Comparison of ENCODE assay signal across 1 cellular context in the genomic region with DNA sequence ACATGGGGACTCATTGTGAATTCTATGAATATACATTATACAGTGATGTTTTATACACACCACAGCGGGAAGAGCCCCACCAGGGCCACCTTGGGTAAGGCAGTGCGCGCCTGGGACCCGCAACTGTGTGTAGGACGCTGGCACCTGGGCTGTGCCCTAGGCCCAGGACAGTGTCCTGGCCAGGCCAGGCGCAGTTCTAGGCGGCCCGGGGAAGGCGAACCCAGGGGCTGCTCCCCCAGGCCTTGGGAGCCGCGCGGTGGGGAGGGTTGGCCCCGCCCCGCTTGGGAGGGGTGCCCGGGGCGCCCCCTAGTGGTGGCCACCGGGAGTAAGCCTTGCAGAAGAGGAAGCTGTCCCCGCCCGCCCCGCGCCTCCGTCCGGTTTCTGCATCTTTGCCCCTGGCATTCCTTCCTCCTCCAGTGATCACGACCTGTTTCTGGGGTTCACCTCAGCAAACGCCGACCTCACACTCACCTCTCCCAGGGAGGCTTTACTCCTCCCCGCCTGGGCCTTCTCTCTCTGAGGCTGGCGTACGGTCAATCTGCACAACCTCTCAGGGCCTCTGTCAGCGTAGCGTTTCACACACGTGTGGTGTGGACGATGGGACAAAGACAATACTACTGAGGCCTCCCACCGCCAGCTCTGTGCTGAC.
TF ChIP-seq lines count a peak whose summit lies in the region.

No MANE protein-coding gene starts in this region.

TF ChIP-seq in H1, 55 proteins besides CTCF, POLR2A, EP300 and RAD21:
- no peak for TF ChIP-seq SIN3A (conservative IDR thresholded peaks at IDR 0.05 in 1 of 2, IDR thresholded peaks at IDR 0.05 in 1 of 2; ENCODE audit: low read depth in 1 of 2, low read length in 2 of 2)
- TF ChIP-seq GABPA (IDR thresholded peaks at IDR 0.05; ENCODE audit: borderline replicate concordance, insufficient read depth, low read length), result peak; percentile 80; the same call in 1 of the 2 replicates
- TF ChIP-seq TAF1 (IDR thresholded peaks at IDR 0.05; ENCODE audit: low read depth, low read length), result peak; percentile 52; the same call in 1 of the 2 replicates
- no peak for TF ChIP-seq SIRT6 (IDR thresholded peaks at IDR 0.05; ENCODE audit: low read length)
- TF ChIP-seq PHF8 (conservative IDR thresholded peaks at IDR 0.05; ENCODE audit: low read depth, low read length), result no peak
- TF ChIP-seq YY1 (IDR thresholded peaks at IDR 0.05; ENCODE audit: low read depth, low read length), result peak; percentile 64; the same call in 1 of the 2 replicates
- peak; percentile 43; the same call in 1 of the 2 replicates for TF ChIP-seq TBP (IDR thresholded peaks at IDR 0.05; ENCODE audit: low read depth, low read length)
- peak; percentile 35; the same call in 1 of the 2 replicates for TF ChIP-seq TEAD4 (IDR thresholded peaks at IDR 0.05; ENCODE audit: low read depth, low read length)
TF ChIP-seq in H1: peak in this region for 5.
